In genomic region chr1:43945898-43946243, GRCh38 we compare ENCODE assay signal across 8 cellular contexts. TPM values are rescaled to one million over a fixed set of nuclear protein-coding genes. Genes with fewer than 3 reads are reported as not detected.
A peak's percentile ranks its signal among the peaks of the same experiment; 100 is the strongest.
DNase-seq lines count a peak whose midpoint lies in the region; ATAC-seq, FAIRE-seq and TF ChIP-seq lines count a peak whose summit lies in the region.

No MANE protein-coding gene starts in this region.

- no peaks in the 10 kb centered on the region for H3K9me3 Mint-ChIP-seq in activated T-helper 2 cell treated with anti-CD3 and anti-CD28 coated beads, Interferon-gamma antibody, Interleukin-2, Interleukin-4, amounts not matched to agents 10 μg/mL and 5 μg/mL and 100 μg/mL, durations not matched to agents 14 hours and 24 hours and 36 hours

- H3K4me2 ChIP-seq in SK-N-SH = peak overlapping the region; percentile 98

- FAIRE-seq in kidney (lab: Jason Lieb, UNC) = no peak

- ATAC-seq in SK-N-SH treated with all-trans-retinoic acid at 6 μM for 48 hours = no peak; the same call in 2 of the 3 replicates

- peak overlapping the region; percentile 94 for H3K27ac Mint-ChIP-seq in activated T-helper 2 cell treated with anti-CD3 and anti-CD28 coated beads, Interferon-gamma antibody, Interleukin-2, Interleukin-4, amounts not matched to agents 10 μg/mL and 5 μg/mL and 100 μg/mL, durations not matched to agents 14 hours and 24 hours and 36 hours

- CTCF ChIA-PET in SK-N-SH (lab: Yijun Ruan, JAX) = interaction anchor here (0.6 to 9.4 kb wide), 20 partner anchors 11 to 416 kb away, joined by 3 to 105 read pairs (median 4); partner anchors contain the start of genes ARTN and ATP6V0B

- peaks cover 30% of the 10 kb centered on the region for H3K4me1 Mint-ChIP-seq in activated T-helper 2 cell treated with anti-CD3 and anti-CD28 coated beads, Interferon-gamma antibody, Interleukin-2, Interleukin-4, amounts not matched to agents 10 μg/mL and 5 μg/mL and 100 μg/mL, durations not matched to agents 14 hours and 24 hours and 36 hours (ENCODE audit: low read depth)

- intact Hi-C loops in activated T-helper 2 cell treated with anti-CD3 and anti-CD28 coated beads, Interferon-gamma antibody, Interleukin-2, Interleukin-4, amounts not matched to agents 10 μg/mL and 5 μg/mL and 100 μg/mL, durations not matched to agents 14 hours and 24 hours and 36 hours (cut with micrococcal nuclease) = loop anchor here (1.0 to 10.0 kb wide), 5 partner anchors 23 to 294 kb away; partner anchors contain the start of genes ATP6V0B, KDM4A, SLC6A9 and ST3GAL3
- intact Hi-C loops in kidney (cut with DNase I) = no loop called here
- intact Hi-C loops in posterior cingulate gyrus (cut with DNase I) = loop anchor here (2.0 to 10.0 kb wide), 2 partner anchors 29 to 89 kb away; partner anchors contain the start of genes ATP6V0B and SLC6A9

- H3K36me3 ChIP-seq in SK-N-SH (replicated peaks in 1 of 2; ENCODE audit: control insufficient read depth in 1 of 2, insufficient read depth in 2 of 2, low read length in 1 of 2) = peaks cover 0 to 12% of the 10 kb centered on the region in 2 experiments
- peaks cover 0 to 12% of the 10 kb centered on the region in 2 donors for H3K36me3 ChIP-seq in kidney (ENCODE audit: control insufficient read depth in 1 of 2, insufficient read depth in 2 of 2, low read length in 2 of 2)

- TF ChIP-seq CTCF in SK-N-SH (IDR thresholded peaks at IDR 0.05) = no peak
- no peak for TF ChIP-seq CTCF in kidney (IDR thresholded peaks at IDR 0.05; ENCODE audit: borderline replicate concordance, extremely low read depth, insufficient read depth)

- no peaks in the 10 kb centered on the region for H3K27me3 Mint-ChIP-seq in activated T-helper 2 cell treated with anti-CD3 and anti-CD28 coated beads, Interferon-gamma antibody, Interleukin-2, Interleukin-4, amounts not matched to agents 10 μg/mL and 5 μg/mL and 100 μg/mL, durations not matched to agents 14 hours and 24 hours and 36 hours (ENCODE audit: low read depth)

- H3K27me3 ChIP-seq in SK-N-SH (ENCODE audit: insufficient read depth) = no peaks in the 10 kb centered on the region

- no peaks in the 10 kb centered on the region for H3K9me3 ChIP-seq in SK-N-SH
- no peaks in the 10 kb centered on the region for H3K9me3 ChIP-seq in kidney (ENCODE audit: control insufficient read depth in 1 of 2, low read length in 2 of 2)

- peaks cover 13% of the 10 kb centered on the region; the same call in 1 of the 2 replicates for H3K79me2 ChIP-seq in SK-N-SH (ENCODE audit: insufficient read depth)

- H3K9ac ChIP-seq in SK-N-SH (peak overlapping the region; percentile 90), kidney (ENCODE audit: low read length in 2 of 2) (peak overlapping the region; percentile 51 to 93)

- no peak for TF ChIP-seq RAD21 in SK-N-SH (IDR thresholded peaks at IDR 0.05; ENCODE audit: low read length)

- TF ChIP-seq EP300 in SK-N-SH (IDR thresholded peaks at IDR 0.05; ENCODE audit: borderline replicate concordance in 1 of 2, low read depth in 1 of 2, low read length in 1 of 2) = no peak

- H3K9me2 ChIP-seq in SK-N-SH = no peaks in the 10 kb centered on the region

- no peaks in the 10 kb centered on the region for H3F3A ChIP-seq in SK-N-SH (replicated peaks; ENCODE audit: insufficient read depth)

- H3K4me1 ChIP-seq in SK-N-SH (ENCODE audit: control insufficient read depth in 1 of 2, insufficient read depth in 2 of 2, low read depth in 1 of 2, low read length in 1 of 2) = peaks cover 12 to 21% of the 10 kb centered on the region in 2 experiments
- H3K4me1 ChIP-seq in kidney (ENCODE audit: control insufficient read depth in 1 of 2, insufficient read depth in 1 of 2, low read depth in 1 of 2, low read length in 2 of 2) = peaks cover 14 to 35% of the 10 kb centered on the region in 2 donors

- POLR2A ChIA-PET in SK-N-SH (lab: Yijun Ruan, JAX) = interaction anchor here (0.6 to 1.6 kb wide), 3 partner anchors 10 to 171 kb away, joined by 3 to 10 read pairs (median 4); no protein-coding TSS in a partner anchor

- H3K36me3 Mint-ChIP-seq in activated T-helper 2 cell treated with anti-CD3 and anti-CD28 coated beads, Interferon-gamma antibody, Interleukin-2, Interleukin-4, amounts not matched to agents 10 μg/mL and 5 μg/mL and 100 μg/mL, durations not matched to agents 14 hours and 24 hours and 36 hours (ENCODE audit: low read depth) = peaks cover 29% of the 10 kb centered on the region

- H3K4me3 ChIP-seq in SK-N-SH (ENCODE audit: low read depth in 2 of 2, low read length in 1 of 2) = peak overlapping the region; percentile 79 to 93
- H3K4me3 ChIP-seq in kidney (ENCODE audit: low read length in 2 of 2) = peak overlapping the region; percentile 64 to 88

- H3K27ac ChIP-seq in SK-N-SH (ENCODE audit: low read depth in 2 of 2, low read length in 1 of 2) (peak overlapping the region; percentile 82 to 83; a peak in 3 of 4 replicates), kidney (ENCODE audit: low read depth in 2 of 2, low read length in 2 of 2) (peak overlapping the region; percentile 82 to 99), substantia nigra (ENCODE audit: low read depth, low read length, poor library complexity, severe bottlenecking) (peak overlapping the region; percentile 98)

- DNase-seq in SK-N-SH = no peak
- DNase-seq in activated T-helper 2 cell treated with anti-CD3 and anti-CD28 coated beads, Interferon-gamma antibody, Interleukin-2, Interleukin-4, amounts not matched to agents 10 μg/mL and 5 μg/mL and 100 μg/mL, durations not matched to agents 14 hours and 24 hours and 36 hours (ENCODE audit: low spot score) = no peak
- no peak for DNase-seq in kidney
- DNase-seq in substantia nigra (lab: John Stamatoyannopoulos, UW) = peak in 1 of 49 donors; percentile 6
- DNase-seq in kidney tubule cell (ENCODE audit: low spot score) = no peak
- no peak for DNase-seq in posterior cingulate gyrus
- no peak for DNase-seq in NCI-H2196 (lab: John Stamatoyannopoulos, UW; ENCODE audit: unreplicated experiment)

- peak overlapping the region; percentile 78 for H2AFZ ChIP-seq in SK-N-SH (ENCODE audit: low read depth)

- H4K20me1 ChIP-seq in SK-N-SH (ENCODE audit: insufficient read depth) = no peaks in the 10 kb centered on the region

- peak overlapping the region; percentile 96 for H3K4me3 Mint-ChIP-seq in activated T-helper 2 cell treated with anti-CD3 and anti-CD28 coated beads, Interferon-gamma antibody, Interleukin-2, Interleukin-4, amounts not matched to agents 10 μg/mL and 5 μg/mL and 100 μg/mL, durations not matched to agents 14 hours and 24 hours and 36 hours (ENCODE audit: low read depth)

- WGBS in SK-N-SH (ENCODE audit: low lambda C conversion rate) = 0% methylated on average over 2 of the region's 2 CpGs

TF ChIP-seq in SK-N-SH, 30 proteins besides CTCF, POLR2A, EP300 and RAD21:
- TF ChIP-seq NRF1 (IDR thresholded peaks at IDR 0.05; ENCODE audit: low read depth, low read length) (no peak), YY1 (IDR thresholded peaks at IDR 0.05; ENCODE audit: low read depth) (0 out of 2 replicates have a peak, but pooled peaks have one; percentile 8)
TF ChIP-seq in SK-N-SH: peak in this region for 1.

TF ChIP-seq in SK-N-SH treated with all-trans-retinoic acid at 6 μM for 48 hours, 23 proteins besides CTCF, POLR2A, EP300 and RAD21 (continues in another document):
- no peak for TF ChIP-seq ZFP3 (CRISPR knock-in tag; IDR thresholded peaks at IDR 0.05)

RNA-seq across cellular contexts. Expression of gene IPO13, which starts 0.9 kb away (rescaled TPM):
- polyA plus RNA-seq in SK-N-SH (2012; rRNA removed) (15.5 and 16.7 TPM in 2 replicates), kidney (ENCODE audit: insufficient read depth, low read depth, low replicate concordance) (56.1 TPM)
- polyA plus RNA-seq in SK-N-SH (2012; cell fraction: cytosol; rRNA removed) = 6.2 and 9.5 TPM in 2 replicates
- polyA plus RNA-seq in SK-N-SH (2012; cell fraction: nucleus; rRNA removed) = 52.6 and 55.7 TPM in 2 replicates
- total RNA-seq in activated T-helper 2 cell treated with anti-CD3 and anti-CD28 coated beads, Interferon-gamma antibody, Interleukin-2, Interleukin-4, amounts not matched to agents 10 μg/mL and 5 μg/mL and 100 μg/mL, durations not matched to agents 14 hours and 24 hours and 36 hours = 26.4 and 26.8 TPM in 2 replicates
- total RNA-seq in kidney = 33.8 TPM

RNA-seq across cellular contexts. Expression of gene ARTN, which starts 12.3 kb away (rescaled TPM):
- polyA plus RNA-seq in SK-N-SH (2012; rRNA removed) (0.26 and 0.69 TPM in 2 replicates), kidney (ENCODE audit: insufficient read depth, low read depth, low replicate concordance) (4.3 TPM)
- polyA plus RNA-seq in SK-N-SH (2012; cell fraction: cytosol; rRNA removed) = 0.17 TPM in 1 of 2 replicates, not detected in the other
- 3.6 and 6.6 TPM in 2 replicates for polyA plus RNA-seq in SK-N-SH (2012; cell fraction: nucleus; rRNA removed)
- 0.21 and 0.39 TPM in 2 replicates for total RNA-seq in activated T-helper 2 cell treated with anti-CD3 and anti-CD28 coated beads, Interferon-gamma antibody, Interleukin-2, Interleukin-4, amounts not matched to agents 10 μg/mL and 5 μg/mL and 100 μg/mL, durations not matched to agents 14 hours and 24 hours and 36 hours
- total RNA-seq in kidney = 1.9 TPM

RNA-seq across cellular contexts. Expression of gene DPH2, which starts 23.9 kb away (rescaled TPM):
- polyA plus RNA-seq in SK-N-SH (2012; rRNA removed) (76.9 and 97.5 TPM in 2 replicates), kidney (ENCODE audit: insufficient read depth, low read depth, low replicate concordance) (15.9 TPM)
- 32.3 and 45.3 TPM in 2 replicates for polyA plus RNA-seq in SK-N-SH (2012; cell fraction: cytosol; rRNA removed)
- 364 and 385 TPM in 2 replicates for polyA plus RNA-seq in SK-N-SH (2012; cell fraction: nucleus; rRNA removed)
- 48.2 and 49.5 TPM in 2 replicates for total RNA-seq in activated T-helper 2 cell treated with anti-CD3 and anti-CD28 coated beads, Interferon-gamma antibody, Interleukin-2, Interleukin-4, amounts not matched to agents 10 μg/mL and 5 μg/mL and 100 μg/mL, durations not matched to agents 14 hours and 24 hours and 36 hours
- total RNA-seq in kidney = 24.0 TPM

RNA-seq across cellular contexts. Expression of gene ATP6V0B, which starts 28.9 kb away (rescaled TPM):
- polyA plus RNA-seq in SK-N-SH (2012; rRNA removed) = 180 and 191 TPM in 2 replicates
- 127 and 163 TPM in 2 replicates for polyA plus RNA-seq in SK-N-SH (2012; cell fraction: cytosol; rRNA removed)
- polyA plus RNA-seq in SK-N-SH (2012; cell fraction: nucleus; rRNA removed) = 162 and 174 TPM in 2 replicates
- total RNA-seq in activated T-helper 2 cell treated with anti-CD3 and anti-CD28 coated beads, Interferon-gamma antibody, Interleukin-2, Interleukin-4, amounts not matched to agents 10 μg/mL and 5 μg/mL and 100 μg/mL, durations not matched to agents 14 hours and 24 hours and 36 hours = 156 and 160 TPM in 2 replicates
- 156 TPM for total RNA-seq in kidney
- 636 TPM for polyA plus RNA-seq in kidney (ENCODE audit: insufficient read depth, low read depth, low replicate concordance)

RNA-seq across cellular contexts. Expression of gene B4GALT2, which starts 33.1 kb away (rescaled TPM):
- polyA plus RNA-seq in SK-N-SH (2012; rRNA removed) (43.0 and 48.0 TPM in 2 replicates), kidney (ENCODE audit: insufficient read depth, low read depth, low replicate concordance) (32.5 TPM)
- 26.0 and 40.2 TPM in 2 replicates for polyA plus RNA-seq in SK-N-SH (2012; cell fraction: cytosol; rRNA removed)
- 34.8 and 35.0 TPM in 2 replicates for polyA plus RNA-seq in SK-N-SH (2012; cell fraction: nucleus; rRNA removed)
- total RNA-seq in activated T-helper 2 cell treated with anti-CD3 and anti-CD28 coated beads, Interferon-gamma antibody, Interleukin-2, Interleukin-4, amounts not matched to agents 10 μg/mL and 5 μg/mL and 100 μg/mL, durations not matched to agents 14 hours and 24 hours and 36 hours = 53.9 and 57.7 TPM in 2 replicates
- total RNA-seq in kidney = 25.1 TPM
